In genomic region chr9:112647596-112647995, GRCh38 we compare ENCODE assay signal across 31 cellular contexts.
"Had no signal": no experiment of that assay in that cellular context is flagged by ENCODE, and none has a peak within 500 bp of the region (broad histone marks: within the 10 kb centered on the region; RNA-seq: fewer than 3 reads in every experiment).

No MANE protein-coding gene starts in this region.

- H3K4me1 ChIP-seq: gastroesophageal sphincter, left lung, pancreas, psoas muscle, sigmoid colon, upper lobe of left lung, vagina had no signal

- H3K36me3 ChIP-seq: pancreas, upper lobe of left lung, vagina had no signal

- H3K4me3 Mint-ChIP-seq: activated CD4-positive, alpha-beta memory T cell treated with anti-CD3 and anti-CD28 coated beads for 36 hours; activated T-cell treated with anti-CD3 and anti-CD28 coated beads, Interleukin-2, amount 50 U/mL, for 24 hours; central memory CD8-positive, alpha-beta T cell; dendritic cell treated with granulocyte-macrophage colony-stimulating factor and Interleukin-4, amounts not matched to agents 40 ng/mL and 50 ng/mL, for 4 days; endodermal cell; stimulated activated memory B cell treated with anti-CD40 and anti-IgM and Interleukin-4, amounts not matched to agents 10 μg/mL and 1 μg/mL and 100 μg/mL, for 72 hours; stimulated activated naive CD8-positive, alpha-beta T cell treated with anti-CD3 and anti-CD28 coated beads, Interleukin-15, amount 100 ng/mL, for 72 hours; T-helper 17 cell had no signal

- H3K27me3 Mint-ChIP-seq: activated CD4-positive, alpha-beta memory T cell treated with anti-CD3 and anti-CD28 coated beads for 36 hours; activated T-cell treated with anti-CD3 and anti-CD28 coated beads, Interleukin-2, amount 50 U/mL, for 24 hours; dendritic cell treated with granulocyte-macrophage colony-stimulating factor and Interleukin-4, amounts not matched to agents 40 ng/mL and 50 ng/mL, for 4 days; stimulated activated naive CD8-positive, alpha-beta T cell treated with anti-CD3 and anti-CD28 coated beads, Interleukin-15, amount 100 ng/mL, for 72 hours; T-helper 17 cell had no signal

- DNase-seq: activated CD4-positive, alpha-beta memory T cell treated with anti-CD3 and anti-CD28 coated beads for 36 hours; activated CD4-positive, alpha-beta T cell treated with anti-CD3 and anti-CD28 coated beads for 48 hours; activated CD8-positive, alpha-beta memory T cell treated with anti-CD3 and anti-CD28 coated beads, Interleukin-2, amount 50 U/mL, for 4 hours; activated gamma-delta T cell treated with Interleukin-2 at 50 U/mL for 16 hours; activated naive CD4-positive, alpha-beta T cell treated with anti-CD3 and anti-CD28 coated beads, Interleukin-2, amount 50 U/mL, for 16 hours; activated T-cell treated with anti-CD3 and anti-CD28 coated beads, Interleukin-2, amount 50 U/mL, for 24 hours; amniotic stem cell; endodermal cell; esophagus squamous epithelium; hypothalamus; left lung; pancreas; psoas muscle; sigmoid colon; small intestine; stimulated activated CD4-positive, alpha-beta T cell treated with anti-CD3 and anti-CD28 coated beads, Interleukin-1b, Interleukin-23, amount 100 ng/mL, for 48 hours; stimulated activated CD4-positive, alpha-beta T cell treated with anti-CD3 and anti-CD28 coated beads, Interleukin-4, amount 100 ng/mL, for 4 hours; stimulated activated CD8-positive, alpha-beta memory T cell treated with anti-CD3 and anti-CD28 coated beads, Interleukin-4, amount 100 ng/mL, for 48 hours; stimulated activated naive CD8-positive, alpha-beta T cell treated with anti-CD3 and anti-CD28 coated beads, Interleukin-15, amount 100 ng/mL, for 72 hours; substantia nigra; T-helper 17 cell; T1000; upper lobe of left lung; WERI-Rb-1 had no signal

- H3K4me1 Mint-ChIP-seq: central memory CD8-positive, alpha-beta T cell; endodermal cell; stimulated activated memory B cell treated with anti-CD40 and anti-IgM and Interleukin-4, amounts not matched to agents 10 μg/mL and 1 μg/mL and 100 μg/mL, for 72 hours; stimulated activated naive CD8-positive, alpha-beta T cell treated with anti-CD3 and anti-CD28 coated beads, Interleukin-15, amount 100 ng/mL, for 72 hours had no signal

- H3K27ac Mint-ChIP-seq: activated CD4-positive, alpha-beta memory T cell treated with anti-CD3 and anti-CD28 coated beads for 36 hours; activated T-cell treated with anti-CD3 and anti-CD28 coated beads, Interleukin-2, amount 50 U/mL, for 24 hours; dendritic cell treated with granulocyte-macrophage colony-stimulating factor and Interleukin-4, amounts not matched to agents 40 ng/mL and 50 ng/mL, for 4 days; endodermal cell; stimulated activated memory B cell treated with anti-CD40 and anti-IgM and Interleukin-4, amounts not matched to agents 10 μg/mL and 1 μg/mL and 100 μg/mL, for 72 hours; stimulated activated naive CD8-positive, alpha-beta T cell treated with anti-CD3 and anti-CD28 coated beads, Interleukin-15, amount 100 ng/mL, for 72 hours; T-helper 17 cell had no signal

- FAIRE-seq: pancreas, small intestine had no signal

- H3K4me3 ChIP-seq: esophagus squamous epithelium, gastroesophageal sphincter, left lung, lung, pancreas, psoas muscle, sigmoid colon, upper lobe of left lung, vagina had no signal

- H3K9me3 ChIP-seq: pancreas had no signal

- H3K27ac ChIP-seq: epithelial cell of prostate, esophagus squamous epithelium, gastroesophageal sphincter, left lung, pancreas, psoas muscle, sigmoid colon, upper lobe of left lung, vagina, WERI-Rb-1 had no signal

- H3K27me3 ChIP-seq: esophagus squamous epithelium, gastroesophageal sphincter, left lung, pancreas, sigmoid colon, upper lobe of left lung, vagina had no signal
